Comparison of ENCODE assay signal across 22 cellular contexts in the genomic region with DNA sequence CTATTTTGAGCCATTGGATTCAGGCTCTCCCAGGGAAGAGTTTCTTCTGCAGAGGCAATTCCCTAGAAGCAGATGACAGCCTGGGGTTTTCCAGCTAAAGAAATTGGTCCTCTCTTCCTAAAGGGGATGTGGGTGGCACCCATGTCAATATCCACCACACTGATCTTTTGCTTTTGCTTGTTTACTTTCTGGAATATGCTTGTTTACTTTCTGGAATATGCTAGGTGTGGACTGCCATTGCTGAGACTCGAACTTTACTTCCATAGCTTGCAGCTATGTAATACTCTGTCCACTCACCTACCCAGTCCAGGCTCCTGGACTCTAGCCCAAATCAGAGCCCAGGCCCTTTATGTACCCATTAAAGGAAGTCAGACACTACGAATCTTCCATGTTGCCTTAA.
DNase-seq lines count a peak whose midpoint lies in the region; TF ChIP-seq lines count a peak whose summit lies in the region.
"Had no signal": no experiment of that assay in that cellular context is flagged by ENCODE, and none has a peak within 500 bp of the region (broad histone marks: within the 10 kb centered on the region; RNA-seq: fewer than 3 reads in every experiment).

No MANE protein-coding gene starts in this region.

- H3K27me3 ChIP-seq in BLaER1 (peaks cover 40% of the 10 kb centered on the region), OCI-LY3 (ENCODE audit: low read depth, low read length) (peaks cover 43% of the 10 kb centered on the region)
- H3K27me3 ChIP-seq in BLaER1 treated with 17β-estradiol and CSF1 and Interleukin-3, amounts not matched to agents 10 nM and 100 nM: peaks cover 35 to 58% (median 46%) of the 10 kb centered on the region in 11 experiments
- H3K27me3 ChIP-seq: BE2C had no signal

- H3K27ac ChIP-seq in BLaER1 (no peak overlapping the region), OCI-LY3 (ENCODE audit: low read length) (no peak overlapping the region)
- no peak overlapping the region for H3K27ac ChIP-seq in BLaER1 treated with 17β-estradiol and CSF1 and Interleukin-3, amounts not matched to agents 10 nM and 100 nM

- H3K36me3 ChIP-seq in BLaER1 (no peaks in the 10 kb centered on the region), OCI-LY3 (replicated peaks; ENCODE audit: low read depth, low read length) (no peaks in the 10 kb centered on the region)
- H3K36me3 ChIP-seq in BLaER1 treated with 17β-estradiol and CSF1 and Interleukin-3, amounts not matched to agents 10 nM and 100 nM: no peaks in the 10 kb centered on the region
- H3K36me3 ChIP-seq: BE2C had no signal

- H4K20me1 ChIP-seq in BLaER1: no peaks in the 10 kb centered on the region
- H4K20me1 ChIP-seq in BLaER1 treated with 17β-estradiol and CSF1 and Interleukin-3, amounts not matched to agents 10 nM and 100 nM: peaks cover 0 to 5% (median 0%) of the 10 kb centered on the region in 11 experiments; a peak in 1 of 22 replicates
- H4K20me1 ChIP-seq in OCI-LY3 (ENCODE audit: insufficient read depth, low read length): no peaks in the 10 kb centered on the region

- H3K4me1 ChIP-seq in BLaER1 (peaks cover 40% of the 10 kb centered on the region), OCI-LY3 (ENCODE audit: low read length) (peaks cover 17% of the 10 kb centered on the region)
- H3K4me1 ChIP-seq in BLaER1 treated with 17β-estradiol and CSF1 and Interleukin-3, amounts not matched to agents 10 nM and 100 nM: peaks cover 18 to 41% (median 34%) of the 10 kb centered on the region in 10 experiments; a peak in 19 of 20 replicates

- H2AFZ ChIP-seq in OCI-LY3 (ENCODE audit: low read depth, low read length): no peak overlapping the region

- no peak overlapping the region for H3K4me3 ChIP-seq in BLaER1
- H3K4me3 ChIP-seq in BLaER1 treated with 17β-estradiol and CSF1 and Interleukin-3, amounts not matched to agents 10 nM and 100 nM: no peak overlapping the region
- no peak overlapping the region for H3K4me3 ChIP-seq in OCI-LY3 (ENCODE audit: low read length)
- H3K4me3 ChIP-seq: GM12878 had no signal

- no peak overlapping the region for H3K9ac ChIP-seq in BLaER1
- no peak overlapping the region for H3K9ac ChIP-seq in BLaER1 treated with 17β-estradiol and CSF1 and Interleukin-3, amounts not matched to agents 10 nM and 100 nM
- no peak overlapping the region for H3K9ac ChIP-seq in OCI-LY3 (ENCODE audit: low read length)

- DNase-seq in stimulated activated CD4-positive, alpha-beta T cell treated with anti-CD3 and anti-CD28 coated beads, Interleukin-4, amount 100 ng/mL, for 24 hours: no peak
- DNase-seq in NCI-H146 (lab: John Stamatoyannopoulos, UW) (no peak), HuH-7.5 (ENCODE audit: low spot score) (no peak)
- DNase-seq: 8988T; ACHN; BE2C; C1 segment of cervical spinal cord; CD4-positive, alpha-beta memory T cell; CD4-positive, CD25-positive, alpha-beta regulatory T cell; CD8-positive, alpha-beta memory T cell; COR-L47; DMS 273 treated with DMSO at 0.1 percent for 48 hours; DMS153; DMS53; DMS79; DND-41; EL; GDM1 had no signal

- no peak for TF ChIP-seq CTCF in OCI-LY3 (IDR thresholded peaks at IDR 0.05; ENCODE audit: low read depth, low read length)

- H3K79me2 ChIP-seq in OCI-LY3 (ENCODE audit: low read length): no peaks in the 10 kb centered on the region

- H3K4me2 ChIP-seq in BLaER1 (peak overlapping the region; percentile 85), OCI-LY3 (ENCODE audit: low read length) (peak overlapping the region; percentile 47; the same call in 1 of the 2 replicates)
- peak overlapping the region in 8 of 11 experiments; percentile 73 to 94 (median 88); a peak in 14 of 22 replicates for H3K4me2 ChIP-seq in BLaER1 treated with 17β-estradiol and CSF1 and Interleukin-3, amounts not matched to agents 10 nM and 100 nM

- H3K9me3 ChIP-seq in BLaER1 (no peaks in the 10 kb centered on the region; the same call in 1 of the 2 replicates), OCI-LY3 (ENCODE audit: insufficient read depth, low read length) (no peaks in the 10 kb centered on the region)
- H3K9me3 ChIP-seq in BLaER1 treated with 17β-estradiol and CSF1 and Interleukin-3, amounts not matched to agents 10 nM and 100 nM (replicated peaks in 1 of 11): peaks cover 0 to 8% (median 3%) of the 10 kb centered on the region in 11 experiments; a peak in 7 of 22 replicates
- H3K9me3 ChIP-seq: BE2C had no signal
